ENCODE assay signal across 8 cellular contexts in genomic region chr1:79885101-79885500, GRCh38.
"Had no signal": no experiment of that assay in that cellular context is flagged by ENCODE, and none has a peak within 500 bp of the region (broad histone marks: within the 10 kb centered on the region; RNA-seq: fewer than 3 reads in every experiment).

No MANE protein-coding gene starts in this region.

- FAIRE-seq: G401.6, GM12878, GM12891, GM12892, GM18507, GM19239 had no signal

- ATAC-seq: GM12878 had no signal

- H3K4me3 ChIP-seq: GM12878 had no signal

- DNase-seq: GDM1, GF-D8 had no signal
